ENCODE assay signal across 14 cellular contexts in genomic region chr9:106945727-106946690, GRCh38.
DNase-seq lines count a peak whose midpoint lies in the region; ATAC-seq and TF ChIP-seq lines count a peak whose summit lies in the region.
"Had no signal": no experiment of that assay in that cellular context is flagged by ENCODE, and none has a peak within 500 bp of the region (broad histone marks: within the 10 kb centered on the region; RNA-seq: fewer than 3 reads in every experiment).

No MANE protein-coding gene starts in this region.

- H3K4me1 ChIP-seq in adipocyte (ENCODE audit: control insufficient read depth, insufficient read depth, low read length), result peaks cover 19% of the 10 kb centered on the region
- peaks cover 21 to 23% of the 10 kb centered on the region in 2 donors for H3K4me1 ChIP-seq in gastrocnemius medialis
- H3K4me1 ChIP-seq in OCI-LY7 (ENCODE audit: insufficient read depth, low read length, poor library complexity, severe bottlenecking), result no peaks in the 10 kb centered on the region

- H3K4me2 ChIP-seq in OCI-LY7 (ENCODE audit: low read length), result no peak overlapping the region

- no peaks in the 10 kb centered on the region for H3K79me2 ChIP-seq in OCI-LY7 (ENCODE audit: insufficient read depth, low read depth, low read length)

- intact Hi-C loops in gastrocnemius medialis (cut with DNase I; ENCODE audit: low total_unique reads), result no loop called here
- intact Hi-C loops in head of caudate nucleus (cut with DNase I), result no loop called here
- intact Hi-C loops in OCI-LY7 (cut with micrococcal nuclease; ENCODE audit: unreplicated experiment), result no loop called here

- BruUV-seq in OCI-LY7 (replicated peaks; lab: Mats Ljungman, UMichigan), result no TSS peak

- in situ Hi-C loops in gastrocnemius medialis (cut with MboI; ENCODE audit: low sequenced_read_pairs in 4 of 4), result no loop called here

- ATAC-seq in gastrocnemius medialis (peak in 1 of 2 donors; percentile 12), GM19023 (IDR thresholded peaks at IDR 0.05; ENCODE audit: unreplicated experiment) (no peak)

- H3K27ac ChIP-seq in gastrocnemius medialis (peak overlapping the region; percentile 23 to 63 (median 52)), OCI-LY7 (ENCODE audit: low read depth, low read length, poor library complexity, severe bottlenecking) (no peak overlapping the region)

- peaks cover 31% of the 10 kb centered on the region for H3K36me3 ChIP-seq in adipocyte (ENCODE audit: control insufficient read depth, insufficient read depth, low read length, severe bottlenecking)
- H3K36me3 ChIP-seq in gastrocnemius medialis, result peaks cover 0 to 7% of the 10 kb centered on the region in 2 donors
- H3K36me3 ChIP-seq in OCI-LY7 (ENCODE audit: insufficient read depth, low read length), result no peaks in the 10 kb centered on the region

- no peaks in the 10 kb centered on the region for H4K20me1 ChIP-seq in OCI-LY7 (ENCODE audit: insufficient read depth, low read length)

- no peaks in the 10 kb centered on the region for H3K9me2 ChIP-seq in OCI-LY7 (ENCODE audit: insufficient read depth, low read length)

- CTCF ChIA-PET in OCI-LY7 (lab: Charles Lee; ENCODE audit: unreplicated experiment), result no interaction called here

- DNase-seq in GM04504 (ENCODE audit: low read depth), result peak; percentile 55
- DNase-seq in adipocyte (ENCODE audit: low read depth), result peak; percentile 82
- peak; percentile 86 for DNase-seq in fibroblast of pulmonary artery (ENCODE audit: low read depth)
- no peak for DNase-seq in gastrocnemius medialis
- no peak for DNase-seq in head of caudate nucleus
- no peak for DNase-seq in OCI-LY7 (ENCODE audit: low spot score)
- DNase-seq: activated CD4-positive, alpha-beta T cell treated with anti-CD3 and anti-CD28 coated beads for 1 hour; KG1; NCI-H187 treated with DMSO at 0.1 percent for 48 hours; NK-92 treated with Interleukin-12 subunit alpha and Interleukin-12 subunit beta, amount 100 ng/mL, for 24 hours; substantia nigra; SW 1271 had no signal

- no peak overlapping the region for H2AFZ ChIP-seq in OCI-LY7 (ENCODE audit: low read length)

- TF ChIP-seq POLR2A in gastrocnemius medialis (IDR thresholded peaks at IDR 0.05), result no peak

- H3K4me3 ChIP-seq in adipocyte (ENCODE audit: low read length) (no peak overlapping the region), fibroblast of pulmonary artery (replicated peaks; ENCODE audit: low read depth, low read length) (no peak overlapping the region), gastrocnemius medialis (no peak overlapping the region), OCI-LY7 (ENCODE audit: low read depth, low read length, poor library complexity, severe bottlenecking) (no peak overlapping the region)
- H3K4me3 ChIP-seq: lung had no signal

- H3K27me3 ChIP-seq in adipocyte (replicated peaks; ENCODE audit: control insufficient read depth, insufficient read depth, low read length), result no peaks in the 10 kb centered on the region
- no peaks in the 10 kb centered on the region for H3K27me3 ChIP-seq in gastrocnemius medialis

- no peak overlapping the region for H3K9ac ChIP-seq in adipocyte (ENCODE audit: low read length)

- no peaks in the 10 kb centered on the region for H3K9me3 ChIP-seq in adipocyte (ENCODE audit: control insufficient read depth, low read length)
- no peaks in the 10 kb centered on the region for H3K9me3 ChIP-seq in gastrocnemius medialis
- no peaks in the 10 kb centered on the region for H3K9me3 ChIP-seq in OCI-LY7 (ENCODE audit: low read length)

- TF ChIP-seq CTCF in fibroblast of pulmonary artery (IDR thresholded peaks at IDR 0.05; ENCODE audit: low read length, missing control alignments) (no peak), gastrocnemius medialis (IDR thresholded peaks at IDR 0.05 in 4 of 5, conservative IDR thresholded peaks at IDR 0.05 in 1 of 5) (no peak), OCI-LY7 (conservative IDR thresholded peaks at IDR 0.05; ENCODE audit: low read length) (no peak)

- POLR2A ChIA-PET in OCI-LY7 (lab: Charles Lee), result interaction anchor here (0.7 to 0.8 kb wide), 2 partner anchors 14 to 20 kb away, joined by 3 read pairs; no protein-coding TSS in a partner anchor

Comparison
In these comparisons a context has a peak if more than half of its experiments do, and no peak if none do; other contexts are left out.
1. DNase-seq: peak in GM04504 (single experiment), adipocyte (single experiment) and fibroblast of pulmonary artery (single experiment); none in gastrocnemius medialis (0 of 2), head of caudate nucleus (0 of 42) and OCI-LY7 (single experiment).